8 cellular contexts compared by ENCODE assay signal in genomic region chr7:120950026-120950538, GRCh38. TPM values are rescaled to one million over a fixed set of nuclear protein-coding genes. Genes with fewer than 3 reads are reported as not detected.
A peak's percentile ranks its signal among the peaks of the same experiment; 100 is the strongest.
DNase-seq lines count a peak whose midpoint lies in the region; ATAC-seq, FAIRE-seq and TF ChIP-seq lines count a peak whose summit lies in the region.

No MANE protein-coding gene starts in this region.

- peak overlapping the region; percentile 68 for H3K4me2 ChIP-seq in keratinocyte (ENCODE audit: control insufficient read depth, extremely low read depth, insufficient read depth, low read depth, low read length)

- H3K9ac ChIP-seq in keratinocyte (ENCODE audit: control insufficient read depth, extremely low read depth, insufficient read depth, low read length) = peak overlapping the region; percentile 91

- peak overlapping the region; percentile 97 for H3K4me3 Mint-ChIP-seq in activated CD4-positive, alpha-beta T cell treated with anti-CD3 and anti-CD28 coated beads for 36 hours
- peak overlapping the region; percentile 98 for H3K4me3 Mint-ChIP-seq in activated T-helper 17 cell treated with anti-CD3 and anti-CD28 coated beads, Interleukin-2, amount 50 U/mL, for 72 hours

- TF ChIP-seq CTCF in keratinocyte (optimal IDR thresholded peaks at IDR 0.05 in 1 of 3, IDR thresholded peaks at IDR 0.05 in 1 of 3, conservative IDR thresholded peaks at IDR 0.05 in 1 of 3; ENCODE audit: extremely low read depth in 1 of 3, insufficient read depth in 2 of 3, low read length in 3 of 3) (no peak), thoracic aorta (IDR thresholded peaks at IDR 0.05) (no peak)

- H3K4me1 ChIP-seq in keratinocyte (ENCODE audit: control insufficient read depth, extremely low read depth, insufficient read depth, low read length) (peaks cover 9% of the 10 kb centered on the region), thoracic aorta (ENCODE audit: control insufficient read depth in 1 of 2, low read depth in 2 of 2) (peaks cover 8 to 11% of the 10 kb centered on the region in 2 donors)

- no peak for DNase-seq in activated CD4-positive, alpha-beta T cell treated with anti-CD3 and anti-CD28 coated beads for 36 hours
- no peak for DNase-seq in activated CD4-positive, alpha-beta T cell treated with anti-CD3 and anti-CD28 coated beads, Interleukin-2, amount 50 U/mL, for 1 hour
- DNase-seq in keratinocyte (ENCODE audit: low read depth, low spot score) (no peak), thoracic aorta (ENCODE audit: low spot score) (no peak), NCI-H524 (lab: John Stamatoyannopoulos, UW) (no peak), SW480 (ENCODE audit: low spot score) (no peak)

- no peaks in the 10 kb centered on the region for H3K27me3 ChIP-seq in keratinocyte (ENCODE audit: control insufficient read depth, extremely low read depth, insufficient read depth, low read length)
- no peaks in the 10 kb centered on the region for H3K27me3 ChIP-seq in thoracic aorta (replicated peaks; ENCODE audit: insufficient read depth)

- H4K20me1 ChIP-seq in keratinocyte (ENCODE audit: control insufficient read depth, extremely low read depth, insufficient read depth, low read length) = no peaks in the 10 kb centered on the region

- peak overlapping the region; percentile 39 for H2AFZ ChIP-seq in keratinocyte (ENCODE audit: control insufficient read depth, low read length)

- H3K27ac ChIP-seq in keratinocyte (ENCODE audit: control insufficient read depth, insufficient read depth, low read length) (no peak overlapping the region), thoracic aorta (peak overlapping the region in 1 of 2 donors; percentile 22)

- FAIRE-seq in keratinocyte (lab: Jason Lieb, UNC) = no peak

- peaks cover 20% of the 10 kb centered on the region for H3K4me1 Mint-ChIP-seq in activated CD4-positive, alpha-beta T cell treated with anti-CD3 and anti-CD28 coated beads for 36 hours
- peaks cover 12% of the 10 kb centered on the region for H3K4me1 Mint-ChIP-seq in activated T-helper 17 cell treated with anti-CD3 and anti-CD28 coated beads, Interleukin-2, amount 50 U/mL, for 72 hours

- H3K27ac Mint-ChIP-seq in activated CD4-positive, alpha-beta T cell treated with anti-CD3 and anti-CD28 coated beads for 36 hours = peak overlapping the region; percentile 97
- peak overlapping the region; percentile 98 for H3K27ac Mint-ChIP-seq in activated T-helper 17 cell treated with anti-CD3 and anti-CD28 coated beads, Interleukin-2, amount 50 U/mL, for 72 hours

- peaks cover 6% of the 10 kb centered on the region for H3K79me2 ChIP-seq in keratinocyte (ENCODE audit: control insufficient read depth, insufficient read depth, low read length)

- CTCF ChIA-PET in activated CD4-positive, alpha-beta T cell treated with anti-CD3 and anti-CD28 coated beads for 36 hours (lab: Charles Lee) = interaction anchor here (1.0 kb wide), 1 partner anchor 158 kb away, joined by 5 read pairs; no protein-coding TSS in a partner anchor

- peaks cover 18% of the 10 kb centered on the region for H3K36me3 Mint-ChIP-seq in activated CD4-positive, alpha-beta T cell treated with anti-CD3 and anti-CD28 coated beads for 36 hours (ENCODE audit: low read depth)
- H3K36me3 Mint-ChIP-seq in activated T-helper 17 cell treated with anti-CD3 and anti-CD28 coated beads, Interleukin-2, amount 50 U/mL, for 72 hours (ENCODE audit: low read depth) = peaks cover 48% of the 10 kb centered on the region

- POLR2A ChIA-PET in activated CD4-positive, alpha-beta T cell treated with anti-CD3 and anti-CD28 coated beads for 36 hours (lab: Charles Lee) = interaction anchor here (0.6 to 1.0 kb wide), 3 partner anchors 21 to 677 kb away, joined by 3 to 4 read pairs (median 4); partner anchors contain the start of gene KCND2

- intact Hi-C loops in activated CD4-positive, alpha-beta T cell treated with anti-CD3 and anti-CD28 coated beads for 36 hours (cut with DNase I, micrococcal nuclease) = loop anchor here (2.0 to 10.0 kb wide), 5 partner anchors 37 to 595 kb away; partner anchors contain the start of genes CPED1 (in 1 of the 2) and FAM3C (in 1 of the 2)

- peaks cover 5% of the 10 kb centered on the region for H3K27me3 Mint-ChIP-seq in activated CD4-positive, alpha-beta T cell treated with anti-CD3 and anti-CD28 coated beads for 36 hours
- H3K27me3 Mint-ChIP-seq in activated T-helper 17 cell treated with anti-CD3 and anti-CD28 coated beads, Interleukin-2, amount 50 U/mL, for 72 hours = peaks cover 12% of the 10 kb centered on the region

- H3K9me3 ChIP-seq in keratinocyte (ENCODE audit: control insufficient read depth, low read depth, low read length) (no peaks in the 10 kb centered on the region), thoracic aorta (no peaks in the 10 kb centered on the region)

- dilution Hi-C loops in keratinocyte (cut with MboI; ENCODE audit: extremely low pct_ligation_motif_present, low sequenced_read_pairs) = no loop called here

- H3K9me1 ChIP-seq in keratinocyte (ENCODE audit: control insufficient read depth, extremely low read depth, insufficient read depth, low read length) = no peaks in the 10 kb centered on the region

- no peaks in the 10 kb centered on the region for H3K9me3 Mint-ChIP-seq in activated CD4-positive, alpha-beta T cell treated with anti-CD3 and anti-CD28 coated beads for 36 hours (ENCODE audit: low read depth)
- no peaks in the 10 kb centered on the region for H3K9me3 Mint-ChIP-seq in activated T-helper 17 cell treated with anti-CD3 and anti-CD28 coated beads, Interleukin-2, amount 50 U/mL, for 72 hours

- H3K4me3 ChIP-seq in keratinocyte (ENCODE audit: control insufficient read depth in 2 of 3, extremely low read depth in 1 of 3, insufficient read depth in 2 of 3, low read depth in 1 of 3, low read length in 3 of 3) (peak overlapping the region; percentile 64 to 74 (median 64)), thoracic aorta (peak overlapping the region; percentile 80)

- ATAC-seq in activated CD4-positive, alpha-beta T cell treated with anti-CD3 and anti-CD28 coated beads for 36 hours = no peak
- no peak for ATAC-seq in activated T-helper 17 cell treated with anti-CD3 and anti-CD28 coated beads, Interleukin-2, amount 50 U/mL, for 72 hours (replicated peaks)
- no peak for ATAC-seq in thoracic aorta (ENCODE audit: insufficient number of reproducible peaks, low FRiP score, low read depth)
- no peak for ATAC-seq in GM19467 (IDR thresholded peaks at IDR 0.05; ENCODE audit: unreplicated experiment)

- no peaks in the 10 kb centered on the region for H3K36me3 ChIP-seq in keratinocyte (ENCODE audit: control insufficient read depth in 2 of 2, extremely low read depth in 1 of 2, insufficient read depth in 2 of 2, low read length in 2 of 2)
- peaks cover 3% of the 10 kb centered on the region for H3K36me3 ChIP-seq in thoracic aorta

RNA-seq across cellular contexts. Expression of gene ING3, which starts 0.5 kb away (rescaled TPM):
- total RNA-seq in activated CD4-positive, alpha-beta T cell treated with anti-CD3 and anti-CD28 coated beads for 36 hours = 10 to 100 TPM; 23.4 to 26.5 TPM
- total RNA-seq in activated T-helper 17 cell treated with anti-CD3 and anti-CD28 coated beads, Interleukin-2, amount 50 U/mL, for 72 hours = 10 to 100 TPM; 21.9 to 29.9 TPM
- polyA plus RNA-seq in keratinocyte = 4.4 to 9.0 TPM (median 7.4 TPM) in 3 replicates
- 5.8 TPM for polyA plus RNA-seq in keratinocyte (2011; ENCODE audit: low read depth)
- polyA plus RNA-seq in keratinocyte (2011; cell fraction: cytosol; rRNA removed) = 2.7 and 6.5 TPM in 2 replicates
- 7.1 and 9.9 TPM in 2 replicates for polyA plus RNA-seq in keratinocyte (2011; cell fraction: nucleus; rRNA removed)
- 4.5 and 6.9 TPM in 2 replicates for polyA plus RNA-seq in keratinocyte (2012; ENCODE audit: low replicate concordance)
- polyA minus RNA-seq in keratinocyte = 2.0 to 5.8 TPM (median 3.7 TPM) in 3 replicates
- polyA minus RNA-seq in keratinocyte (2011; cell fraction: cytosol; rRNA and poly(A)+ RNA removed) = 2.5 TPM
- polyA minus RNA-seq in keratinocyte (2011; cell fraction: nucleus; rRNA and poly(A)+ RNA removed) = 3.3 and 7.2 TPM in 2 replicates
- total RNA-seq in thoracic aorta = 10 to 100 TPM; 12.3 to 21.2 TPM

RNA-seq across cellular contexts. Expression of gene CPED1, which starts 38.4 kb away (rescaled TPM):
- not detected for total RNA-seq in activated CD4-positive, alpha-beta T cell treated with anti-CD3 and anti-CD28 coated beads for 36 hours
- total RNA-seq in activated T-helper 17 cell treated with anti-CD3 and anti-CD28 coated beads, Interleukin-2, amount 50 U/mL, for 72 hours = not detected
- polyA plus RNA-seq in keratinocyte = 0.62 to 1.1 TPM (median 0.72 TPM) in 3 replicates
- polyA plus RNA-seq in keratinocyte (2011; ENCODE audit: low read depth) = not detected
- polyA plus RNA-seq in keratinocyte (2011; cell fraction: cytosol; rRNA removed) = 0.88 and 1.5 TPM in 2 replicates
- polyA plus RNA-seq in keratinocyte (2011; cell fraction: nucleus; rRNA removed) = 0.99 and 1.1 TPM in 2 replicates
- polyA plus RNA-seq in keratinocyte (2012; ENCODE audit: low replicate concordance) = 0.11 and 0.78 TPM in 2 replicates
- 0.52 to 2.4 TPM (median 1.6 TPM) in 3 replicates for polyA minus RNA-seq in keratinocyte
- polyA minus RNA-seq in keratinocyte (2011; cell fraction: cytosol; rRNA and poly(A)+ RNA removed) = 0.96 TPM
- polyA minus RNA-seq in keratinocyte (2011; cell fraction: nucleus; rRNA and poly(A)+ RNA removed) = 0.74 and 6.1 TPM in 2 replicates
- total RNA-seq in thoracic aorta = 100 to 1,000 TPM in 1 of 2 donors, 10 to 100 TPM in 1; 77.4 to 126 TPM

Comparison
In these comparisons a context has a peak if more than half of its experiments do, and no peak if none do; other contexts are left out.
1. RNA of gene CPED1, which starts 38.4 kb away (total RNA-seq): 77.4 to 126 TPM in thoracic aorta; not detected in activated T-helper 17 cell treated with anti-CD3 and anti-CD28 coated beads, Interleukin-2, amount 50 U/mL, for 72 hours and not detected in activated CD4-positive, alpha-beta T cell treated with anti-CD3 and anti-CD28 coated beads for 36 hours; every median in the first group is over 10 times any median in the second.